ENCODE assay signal across 8 cellular contexts in genomic region chr9:111959468-111959941, GRCh38.
DNase-seq lines count a peak whose midpoint lies in the region; ATAC-seq and TF ChIP-seq lines count a peak whose summit lies in the region.

No MANE protein-coding gene starts in this region.

- H2BK5ac ChIP-seq in mesendoderm (ENCODE audit: low read length): no peak overlapping the region

- WGBS in mesendoderm (ENCODE audit: extremely low coverage, insufficient coverage, low lambda C conversion rate): no CpG with 5 or more reads among the region's 2 CpGs

- ATAC-seq in HG03469 (IDR thresholded peaks at IDR 0.05; ENCODE audit: unreplicated experiment): no peak
- no peak for ATAC-seq in GM18870 (IDR thresholded peaks at IDR 0.05; ENCODE audit: unreplicated experiment)

- intact Hi-C loops in colonic mucosa (cut with DNase I): no loop called here

- H3K4me2 ChIP-seq in BLaER1 treated with 17β-estradiol and CSF1 and Interleukin-3, amounts not matched to agents 10 nM and 100 nM: peak overlapping the region in 5 of 11 experiments; percentile 42 to 84 (median 82); a peak in 8 of 22 replicates
- H3K4me2 ChIP-seq in mesendoderm (ENCODE audit: low read length): no peak overlapping the region

- H2BK15ac ChIP-seq in mesendoderm (replicated peaks; ENCODE audit: low read depth): no peak overlapping the region

- POLR2A ChIA-PET in HEK293T (lab: Yijun Ruan, JAX): interaction anchor here (1.6 kb wide), 1 partner anchor 63 kb away, joined by 8 read pairs; the partner anchor contains the start of gene UGCG

- DNase-seq in NCI-H1105 (lab: John Stamatoyannopoulos, UW) (peak; percentile 49), colonic mucosa (peak; percentile 57), mesendoderm (peak; percentile 35), HEK293T (ENCODE audit: extremely low spot score) (no peak), GM10266 (ENCODE audit: extremely low spot score) (no peak)

- H3K79me1 ChIP-seq in mesendoderm (ENCODE audit: low read length): no peaks in the 10 kb centered on the region

- no peak overlapping the region for H3K9ac ChIP-seq in BLaER1 treated with 17β-estradiol and CSF1 and Interleukin-3, amounts not matched to agents 10 nM and 100 nM
- H3K9ac ChIP-seq in colonic mucosa (ENCODE audit: low read depth in 2 of 2, low read length in 2 of 2): no peak overlapping the region
- H3K9ac ChIP-seq in mesendoderm (ENCODE audit: low read length): no peak overlapping the region

- no peaks in the 10 kb centered on the region for H4K20me1 ChIP-seq in BLaER1 treated with 17β-estradiol and CSF1 and Interleukin-3, amounts not matched to agents 10 nM and 100 nM

- H3K79me2 ChIP-seq in mesendoderm (ENCODE audit: control insufficient read depth, insufficient read depth, low read length): no peaks in the 10 kb centered on the region

- peaks cover 14 to 51% (median 20%) of the 10 kb centered on the region in 10 experiments for H3K4me1 ChIP-seq in BLaER1 treated with 17β-estradiol and CSF1 and Interleukin-3, amounts not matched to agents 10 nM and 100 nM
- H3K4me1 ChIP-seq in colonic mucosa (peaks cover 5% of the 10 kb centered on the region), mesendoderm (ENCODE audit: control insufficient read depth, low read depth, low read length) (peaks cover 6% of the 10 kb centered on the region)

- no peaks in the 10 kb centered on the region for H3K36me3 ChIP-seq in BLaER1 treated with 17β-estradiol and CSF1 and Interleukin-3, amounts not matched to agents 10 nM and 100 nM
- H3K36me3 ChIP-seq in colonic mucosa: no peaks in the 10 kb centered on the region
- H3K36me3 ChIP-seq in mesendoderm (ENCODE audit: control insufficient read depth, insufficient read depth, low read length): no peaks in the 10 kb centered on the region

- H3K27me3 ChIP-seq in BLaER1 treated with 17β-estradiol and CSF1 and Interleukin-3, amounts not matched to agents 10 nM and 100 nM: no peaks in the 10 kb centered on the region
- H3K27me3 ChIP-seq in colonic mucosa (no peaks in the 10 kb centered on the region), mesendoderm (ENCODE audit: insufficient read depth, low read length, poor library complexity) (no peaks in the 10 kb centered on the region)

- H4K5ac ChIP-seq in mesendoderm (ENCODE audit: low read length): no peak overlapping the region

- no peak overlapping the region for H2BK120ac ChIP-seq in mesendoderm (ENCODE audit: low read depth, low read length)

- H2AK5ac ChIP-seq in mesendoderm (ENCODE audit: low read length): no peak overlapping the region

- no peak overlapping the region for H3K4ac ChIP-seq in mesendoderm (ENCODE audit: low read depth, low read length)

- no peak overlapping the region for H3K56ac ChIP-seq in mesendoderm (ENCODE audit: low read length)

- H3K18ac ChIP-seq in mesendoderm (ENCODE audit: low read length): no peak overlapping the region

- peak overlapping the region in 6 of 11 experiments; percentile 0 to 72 (median 24); a peak in 9 of 22 replicates for H3K27ac ChIP-seq in BLaER1 treated with 17β-estradiol and CSF1 and Interleukin-3, amounts not matched to agents 10 nM and 100 nM
- H3K27ac ChIP-seq in colonic mucosa (peak overlapping the region; percentile 58), mesendoderm (ENCODE audit: low read depth, low read length) (no peak overlapping the region)

- no peak overlapping the region for H4K8ac ChIP-seq in mesendoderm (ENCODE audit: low read depth, low read length)

- 0 out of 22 replicates have a peak, but pooled peaks cover 0 to 6% (median 0%) of the 10 kb centered on the region in 11 experiments for H3K9me3 ChIP-seq in BLaER1 treated with 17β-estradiol and CSF1 and Interleukin-3, amounts not matched to agents 10 nM and 100 nM (replicated peaks in 1 of 11)
- H3K9me3 ChIP-seq in colonic mucosa: no peaks in the 10 kb centered on the region

- H3K23ac ChIP-seq in mesendoderm (ENCODE audit: low read length): no peak overlapping the region

- TF ChIP-seq CTCF in colonic mucosa (IDR thresholded peaks at IDR 0.05) (no peak), GM10266 (IDR thresholded peaks at IDR 0.05; ENCODE audit: control insufficient read depth, insufficient read depth, low read depth, missing control alignments) (no peak)

- CTCF ChIA-PET in HEK293T (lab: Yijun Ruan, JAX): interaction anchor here (1.0 kb wide), 2 partner anchors 27 to 115 kb away, joined by 3 to 4 read pairs; no protein-coding TSS in a partner anchor

- no peak overlapping the region for H3K4me3 ChIP-seq in BLaER1 treated with 17β-estradiol and CSF1 and Interleukin-3, amounts not matched to agents 10 nM and 100 nM
- H3K4me3 ChIP-seq in colonic mucosa: no peak overlapping the region
- H3K4me3 ChIP-seq in mesendoderm (ENCODE audit: low read length): no peak overlapping the region

TF ChIP-seq in HEK293T, 16 proteins besides CTCF, POLR2A, EP300 and RAD21:
- TF ChIP-seq ELF4 (IDR thresholded peaks at IDR 0.05) (no peak), L3MBTL2 (conservative IDR thresholded peaks at IDR 0.05) (no peak), SUZ12 (IDR thresholded peaks at IDR 0.05) (no peak), SP1 (IDR thresholded peaks at IDR 0.05) (no peak), NFRKB (IDR thresholded peaks at IDR 0.05) (no peak), FOXK2 (IDR thresholded peaks at IDR 0.05) (no peak), FOXA1 (IDR thresholded peaks at IDR 0.05) (no peak), ZNF384 (IDR thresholded peaks at IDR 0.05) (no peak), PKNOX1 (IDR thresholded peaks at IDR 0.05) (no peak), CTBP1 (IDR thresholded peaks at IDR 0.05; ENCODE audit: borderline replicate concordance) (no peak), FOXM1 (IDR thresholded peaks at IDR 0.05; ENCODE audit: borderline replicate concordance) (no peak), ARNT (IDR thresholded peaks at IDR 0.05) (no peak), LEF1 (IDR thresholded peaks at IDR 0.05; ENCODE audit: borderline replicate concordance) (no peak), HDGF (IDR thresholded peaks at IDR 0.05; ENCODE audit: borderline replicate concordance) (no peak), TARDBP (IDR thresholded peaks at IDR 0.05) (no peak), BHLHE40 (IDR thresholded peaks at IDR 0.05; ENCODE audit: borderline replicate concordance) (no peak)
TF ChIP-seq in HEK293T: peak in this region for 0.

Comparison
In these comparisons a context has a peak if more than half of its experiments do, and no peak if none do; other contexts are left out.
1. DNase-seq: peak in NCI-H1105 (single experiment), colonic mucosa (single experiment) and mesendoderm (single experiment); none in HEK293T (single experiment) and GM10266 (single experiment).